21 cellular contexts compared by ENCODE assay signal in the genomic region with DNA sequence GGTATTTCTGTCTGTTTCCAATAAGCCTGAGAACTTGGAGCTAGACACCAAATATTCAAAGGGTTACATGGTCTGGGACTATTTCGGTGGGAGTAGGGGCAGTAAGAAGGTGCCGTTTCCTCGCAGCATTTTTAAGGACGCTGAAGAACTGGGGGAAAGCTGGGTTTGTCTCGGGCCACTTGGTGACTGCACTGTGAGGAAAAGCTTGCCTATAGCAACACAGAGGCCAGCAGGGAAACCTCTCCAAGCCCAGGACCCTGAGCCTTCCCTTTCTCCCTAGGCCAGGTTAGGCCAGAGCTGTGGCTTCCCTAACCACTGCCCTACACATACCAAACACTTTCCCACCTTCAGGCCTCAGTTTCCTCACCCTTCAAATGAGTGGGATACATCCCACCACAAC. TPM values are rescaled to one million over a fixed set of nuclear protein-coding genes. Genes with fewer than 3 reads are reported as not detected.
"Had no signal": no experiment of that assay in that cellular context is flagged by ENCODE, and none has a peak within 500 bp of the region (broad histone marks: within the 10 kb centered on the region; RNA-seq: fewer than 3 reads in every experiment).

No MANE protein-coding gene starts in this region.

- H3K27ac ChIP-seq: ascending aorta, lower lobe of right lung, sigmoid colon, upper lobe of right lung had no signal

- DNase-seq: activated CD4-positive, alpha-beta memory T cell treated with anti-CD3 and anti-CD28 coated beads, Interleukin-2, amount 10 ng/mL, durations not matched to agents 7 days and 5 days; activated CD4-positive, alpha-beta T cell treated with anti-CD3 and anti-CD28 coated beads for 1 hour; activated gamma-delta T cell; activated naive CD8-positive, alpha-beta T cell treated with anti-CD3 and anti-CD28 coated beads, Interleukin-2, amount 10 ng/mL, durations not matched to agents 7 days and 5 days; activated T-cell treated with anti-CD3 and anti-CD28 coated beads, Interleukin-2, amount 50 U/mL, for 48 hours; caudate nucleus; effector memory CD4-positive, alpha-beta T cell; immature natural killer cell; left cardiac atrium; lower lobe of right lung; mucosa of descending colon; nucleus accumbens; sigmoid colon; stimulated activated CD4-positive, alpha-beta T cell treated with anti-CD3 and anti-CD28 coated beads, Interleukin-4, amount 100 ng/mL, for 1 hour; stimulated activated CD8-positive, alpha-beta memory T cell treated with anti-CD3 and anti-CD28 coated beads, Interleukin-4, amount 100 ng/mL, for 48 hours; stimulated activated naive CD8-positive, alpha-beta T cell treated with anti-CD3 and anti-CD28 coated beads, Interleukin-15, Interleukin-2, amounts not matched to agents 100 U/mL and 50 U/mL, for 24 hours; upper lobe of right lung had no signal

- H3K4me1 Mint-ChIP-seq: activated naive CD8-positive, alpha-beta T cell treated with anti-CD3 and anti-CD28 coated beads, Interleukin-2, amount 10 ng/mL, durations not matched to agents 7 days and 5 days had no signal

- H3K36me3 Mint-ChIP-seq: activated naive CD8-positive, alpha-beta T cell treated with anti-CD3 and anti-CD28 coated beads, Interleukin-2, amount 10 ng/mL, durations not matched to agents 7 days and 5 days; immature natural killer cell; natural killer cell treated with Interleukin-12 subunit alpha and Interleukin-12 subunit beta and Interleukin-15 and Interleukin-18, amount 100 ng/mL, for 72 hours had no signal

- H3K4me3 Mint-ChIP-seq: activated CD4-positive, alpha-beta memory T cell treated with anti-CD3 and anti-CD28 coated beads, Interleukin-2, amount 10 ng/mL, durations not matched to agents 7 days and 5 days; activated naive CD8-positive, alpha-beta T cell treated with anti-CD3 and anti-CD28 coated beads, Interleukin-2, amount 10 ng/mL, durations not matched to agents 7 days and 5 days; natural killer cell treated with Interleukin-12 subunit alpha and Interleukin-12 subunit beta and Interleukin-15 and Interleukin-18, amount 100 ng/mL, for 72 hours had no signal

- H3K9me3 Mint-ChIP-seq: activated CD4-positive, alpha-beta memory T cell treated with anti-CD3 and anti-CD28 coated beads, Interleukin-2, amount 10 ng/mL, durations not matched to agents 7 days and 5 days; activated naive CD8-positive, alpha-beta T cell treated with anti-CD3 and anti-CD28 coated beads, Interleukin-2, amount 10 ng/mL, durations not matched to agents 7 days and 5 days; immature natural killer cell; natural killer cell treated with Interleukin-12 subunit alpha and Interleukin-12 subunit beta and Interleukin-15 and Interleukin-18, amount 100 ng/mL, for 72 hours had no signal

- H3K27ac Mint-ChIP-seq: activated CD4-positive, alpha-beta memory T cell treated with anti-CD3 and anti-CD28 coated beads, Interleukin-2, amount 10 ng/mL, durations not matched to agents 7 days and 5 days; activated naive CD8-positive, alpha-beta T cell treated with anti-CD3 and anti-CD28 coated beads, Interleukin-2, amount 10 ng/mL, durations not matched to agents 7 days and 5 days; immature natural killer cell; natural killer cell treated with Interleukin-12 subunit alpha and Interleukin-12 subunit beta and Interleukin-15 and Interleukin-18, amount 100 ng/mL, for 72 hours had no signal

- H3K9me3 ChIP-seq: ascending aorta, lower lobe of right lung, mucosa of descending colon, sigmoid colon, upper lobe of right lung had no signal

- H3K27me3 ChIP-seq: ascending aorta had no signal

- H3K4me3 ChIP-seq: ascending aorta, lower lobe of right lung, mucosa of descending colon, sigmoid colon, upper lobe of right lung had no signal

- H3K36me3 ChIP-seq: ascending aorta, lower lobe of right lung, sigmoid colon, upper lobe of right lung had no signal

RNA-seq across cellular contexts. Expression of a gene that starts 3.3 kb away (rescaled TPM):
- total RNA-seq: activated CD4-positive, alpha-beta memory T cell treated with anti-CD3 and anti-CD28 coated beads, Interleukin-2, amount 10 ng/mL, durations not matched to agents 7 days and 5 days; activated naive CD8-positive, alpha-beta T cell treated with anti-CD3 and anti-CD28 coated beads, Interleukin-2, amount 10 ng/mL, durations not matched to agents 7 days and 5 days; ascending aorta; lower lobe of right lung; natural killer cell treated with Interleukin-12 subunit alpha and Interleukin-12 subunit beta and Interleukin-15 and Interleukin-18, amount 100 ng/mL, for 72 hours; pulmonary artery endothelial cell; temporal lobe had no signal
- polyA plus RNA-seq: immature natural killer cell had no signal
